ENCODE assay signal across 1 cellular context in genomic region chr6:169807219-169807618, GRCh38.
TF ChIP-seq lines count a peak whose summit lies in the region.

No MANE protein-coding gene starts in this region.

TF ChIP-seq in GM23338, 12 proteins besides CTCF, POLR2A, EP300 and RAD21 (continued from another document):
- TF ChIP-seq, protein P1, sequence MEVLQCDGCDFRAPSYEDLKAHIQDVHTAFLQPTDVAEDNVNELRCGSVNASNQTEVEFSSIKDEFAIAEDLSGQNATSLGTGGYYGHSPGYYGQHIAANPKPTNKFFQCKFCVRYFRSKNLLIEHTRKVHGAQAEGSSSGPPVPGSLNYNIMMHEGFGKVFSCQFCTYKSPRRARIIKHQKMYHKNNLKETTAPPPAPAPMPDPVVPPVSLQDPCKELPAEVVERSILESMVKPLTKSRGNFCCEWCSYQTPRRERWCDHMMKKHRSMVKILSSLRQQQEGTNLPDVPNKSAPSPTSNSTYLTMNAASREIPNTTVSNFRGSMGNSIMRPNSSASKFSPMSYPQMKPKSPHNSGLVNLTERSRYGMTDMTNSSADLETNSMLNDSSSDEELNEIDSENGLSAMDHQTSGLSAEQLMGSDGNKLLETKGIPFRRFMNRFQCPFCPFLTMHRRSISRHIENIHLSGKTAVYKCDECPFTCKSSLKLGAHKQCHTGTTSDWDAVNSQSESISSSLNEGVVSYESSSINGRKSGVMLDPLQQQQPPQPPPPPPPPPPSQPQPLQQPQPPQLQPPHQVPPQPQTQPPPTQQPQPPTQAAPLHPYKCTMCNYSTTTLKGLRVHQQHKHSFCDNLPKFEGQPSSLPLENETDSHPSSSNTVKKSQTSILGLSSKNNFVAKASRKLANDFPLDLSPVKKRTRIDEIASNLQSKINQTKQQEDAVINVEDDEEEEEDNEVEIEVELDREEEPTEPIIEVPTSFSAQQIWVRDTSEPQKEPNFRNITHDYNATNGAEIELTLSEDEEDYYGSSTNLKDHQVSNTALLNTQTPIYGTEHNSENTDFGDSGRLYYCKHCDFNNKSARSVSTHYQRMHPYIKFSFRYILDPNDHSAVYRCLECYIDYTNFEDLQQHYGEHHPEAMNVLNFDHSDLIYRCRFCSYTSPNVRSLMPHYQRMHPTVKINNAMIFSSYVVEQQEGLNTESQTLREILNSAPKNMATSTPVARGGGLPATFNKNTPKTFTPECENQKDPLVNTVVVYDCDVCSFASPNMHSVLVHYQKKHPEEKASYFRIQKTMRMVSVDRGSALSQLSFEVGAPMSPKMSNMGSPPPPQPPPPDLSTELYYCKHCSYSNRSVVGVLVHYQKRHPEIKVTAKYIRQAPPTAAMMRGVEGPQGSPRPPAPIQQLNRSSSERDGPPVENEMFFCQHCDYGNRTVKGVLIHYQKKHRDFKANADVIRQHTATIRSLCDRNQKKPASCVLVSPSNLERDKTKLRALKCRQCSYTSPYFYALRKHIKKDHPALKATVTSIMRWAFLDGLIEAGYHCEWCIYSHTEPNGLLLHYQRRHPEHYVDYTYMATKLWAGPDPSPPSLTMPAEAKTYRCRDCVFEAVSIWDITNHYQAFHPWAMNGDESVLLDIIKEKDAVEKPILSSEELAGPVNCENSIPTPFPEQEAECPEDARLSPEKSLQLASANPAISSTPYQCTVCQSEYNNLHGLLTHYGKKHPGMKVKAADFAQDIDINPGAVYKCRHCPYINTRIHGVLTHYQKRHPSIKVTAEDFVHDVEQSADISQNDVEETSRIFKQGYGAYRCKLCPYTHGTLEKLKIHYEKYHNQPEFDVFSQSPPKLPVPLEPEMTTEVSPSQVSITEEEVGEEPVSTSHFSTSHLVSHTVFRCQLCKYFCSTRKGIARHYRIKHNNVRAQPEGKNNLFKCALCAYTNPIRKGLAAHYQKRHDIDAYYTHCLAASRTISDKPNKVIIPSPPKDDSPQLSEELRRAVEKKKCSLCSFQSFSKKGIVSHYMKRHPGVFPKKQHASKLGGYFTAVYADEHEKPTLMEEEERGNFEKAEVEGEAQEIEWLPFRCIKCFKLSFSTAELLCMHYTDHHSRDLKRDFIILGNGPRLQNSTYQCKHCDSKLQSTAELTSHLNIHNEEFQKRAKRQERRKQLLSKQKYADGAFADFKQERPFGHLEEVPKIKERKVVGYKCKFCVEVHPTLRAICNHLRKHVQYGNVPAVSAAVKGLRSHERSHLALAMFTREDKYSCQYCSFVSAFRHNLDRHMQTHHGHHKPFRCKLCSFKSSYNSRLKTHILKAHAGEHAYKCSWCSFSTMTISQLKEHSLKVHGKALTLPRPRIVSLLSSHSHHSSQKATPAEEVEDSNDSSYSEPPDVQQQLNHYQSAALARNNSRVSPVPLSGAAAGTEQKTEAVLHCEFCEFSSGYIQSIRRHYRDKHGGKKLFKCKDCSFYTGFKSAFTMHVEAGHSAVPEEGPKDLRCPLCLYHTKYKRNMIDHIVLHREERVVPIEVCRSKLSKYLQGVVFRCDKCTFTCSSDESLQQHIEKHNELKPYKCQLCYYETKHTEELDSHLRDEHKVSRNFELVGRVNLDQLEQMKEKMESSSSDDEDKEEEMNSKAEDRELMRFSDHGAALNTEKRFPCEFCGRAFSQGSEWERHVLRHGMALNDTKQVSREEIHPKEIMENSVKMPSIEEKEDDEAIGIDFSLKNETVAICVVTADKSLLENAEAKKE (CRISPR knock-in tag; IDR thresholded peaks at IDR 0.05), result no peak
- no peak for TF ChIP-seq EZH2phosphoT487 (IDR thresholded peaks at IDR 0.05; ENCODE audit: unreplicated experiment)
- no peak for TF ChIP-seq CREB1 (CRISPR knock-in tag; IDR thresholded peaks at IDR 0.05; ENCODE audit: low read depth)
- TF ChIP-seq EZH2 (IDR thresholded peaks at IDR 0.05; ENCODE audit: low read depth, unreplicated experiment), result no peak
- no peak for TF ChIP-seq NANOG (IDR thresholded peaks at IDR 0.05; ENCODE audit: borderline replicate concordance)
